Comparison of ENCODE assay signal across 1 cellular context in the genomic region with DNA sequence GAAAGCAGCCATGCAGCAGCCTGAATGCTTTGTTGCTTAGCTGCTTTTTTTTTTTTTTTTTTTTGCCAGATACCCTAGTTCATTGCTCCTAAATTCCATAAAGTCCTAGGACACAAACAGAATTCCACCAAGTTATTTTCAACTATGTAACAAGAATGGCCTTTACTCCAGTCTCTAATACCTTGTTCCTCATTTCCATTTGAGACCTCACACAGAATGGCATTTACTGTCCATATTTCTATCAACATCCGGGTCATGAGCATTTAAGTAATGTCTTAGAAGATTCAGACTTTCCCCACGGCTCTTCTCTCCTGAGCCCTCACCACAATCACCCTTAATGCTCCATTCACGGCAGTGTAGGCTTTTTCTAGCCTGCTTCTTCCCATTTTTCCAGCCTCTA.
TF ChIP-seq lines count a peak whose summit lies in the region.

No MANE protein-coding gene starts in this region.

TF ChIP-seq in K562, 482 proteins besides CTCF, POLR2A, EP300 and RAD21:
- no peak for TF ChIP-seq HDAC8 (tag; IDR thresholded peaks at IDR 0.05)
- no peak for TF ChIP-seq NFE2L1 (tag; IDR thresholded peaks at IDR 0.05; ENCODE audit: borderline replicate concordance, low read depth)
- TF ChIP-seq NR2C2 (CRISPR knock-in tag; IDR thresholded peaks at IDR 0.05), result no peak
- TF ChIP-seq NR2C2 (tag; IDR thresholded peaks at IDR 0.05), result 0 out of 2 replicates have a peak, but pooled peaks have one; percentile 16
- peak; percentile 25; the same call in 1 of the 2 replicates for TF ChIP-seq NR2C1 (IDR thresholded peaks at IDR 0.05)
- no peak for TF ChIP-seq NR2C1 (tag; IDR thresholded peaks at IDR 0.05)
